Comparison of ENCODE assay signal across 1 cellular context in genomic region chr6:31971993-31972708, GRCh38.
TF ChIP-seq lines count a peak whose summit lies in the region.

TSS of gene DXO (minus strand) at chr6:31972138. CDS start at chr6:31971675, 463 bp downstream.

TF ChIP-seq in WTC11, 78 proteins besides CTCF, POLR2A, EP300 and RAD21 (continued from another document and continues in another):
- TF ChIP-seq STAT6 (CRISPR knock-in tag; conservative IDR thresholded peaks at IDR 0.05; ENCODE audit: low read depth) (no peak), MXD4 (CRISPR knock-in tag; IDR thresholded peaks at IDR 0.05; ENCODE audit: borderline replicate concordance) (no peak), ZNF512 (CRISPR knock-in tag; IDR thresholded peaks at IDR 0.05; ENCODE audit: borderline replicate concordance) (no peak), NFATC4 (CRISPR knock-in tag; IDR thresholded peaks at IDR 0.05) (no peak), MLX (CRISPR knock-in tag; IDR thresholded peaks at IDR 0.05) (no peak), PRDM15 (CRISPR knock-in tag; IDR thresholded peaks at IDR 0.05) (no peak; the same call in 1 of the 2 replicates), MYBL2 (CRISPR knock-in tag; IDR thresholded peaks at IDR 0.05) (peak; percentile 87; the same call in 1 of the 2 replicates), USF2 (CRISPR knock-in tag; IDR thresholded peaks at IDR 0.05) (no peak), ARID4B (CRISPR knock-in tag; IDR thresholded peaks at IDR 0.05; ENCODE audit: borderline replicate concordance) (no peak), PRRX2 (CRISPR knock-in tag; IDR thresholded peaks at IDR 0.05) (peak; percentile 36; the same call in 1 of the 2 replicates), RORB (CRISPR knock-in tag; IDR thresholded peaks at IDR 0.05) (no peak), FOXJ3 (CRISPR knock-in tag; IDR thresholded peaks at IDR 0.05; ENCODE audit: borderline replicate concordance) (no peak), TEAD1 (CRISPR knock-in tag; IDR thresholded peaks at IDR 0.05) (peak; percentile 93), TP53 (CRISPR knock-in tag; IDR thresholded peaks at IDR 0.05) (no peak), ZNF416 (CRISPR knock-in tag; IDR thresholded peaks at IDR 0.05) (no peak), TCF7 (CRISPR knock-in tag; IDR thresholded peaks at IDR 0.05; ENCODE audit: low read depth) (no peak), ZNF532 (CRISPR knock-in tag; IDR thresholded peaks at IDR 0.05; ENCODE audit: borderline replicate concordance) (no peak; the same call in 1 of the 2 replicates), ZNF423 (CRISPR knock-in tag; IDR thresholded peaks at IDR 0.05) (no peak), CDX4 (CRISPR knock-in tag; IDR thresholded peaks at IDR 0.05; ENCODE audit: borderline replicate concordance) (no peak), ZNF671 (CRISPR knock-in tag; IDR thresholded peaks at IDR 0.05) (no peak), ZBTB43 (CRISPR knock-in tag; IDR thresholded peaks at IDR 0.05) (no peak), GRHL2 (CRISPR knock-in tag; IDR thresholded peaks at IDR 0.05; ENCODE audit: insufficient replicate concordance, severe bottlenecking) (no peak), ZNF138 (CRISPR knock-in tag; conservative IDR thresholded peaks at IDR 0.05) (no peak), CREM (CRISPR knock-in tag; IDR thresholded peaks at IDR 0.05) (peak; percentile 99), E2F1 (CRISPR knock-in tag; IDR thresholded peaks at IDR 0.05) (no peak), ZNF281 (CRISPR knock-in tag; IDR thresholded peaks at IDR 0.05) (peak; percentile 72; the same call in 1 of the 2 replicates)
